Comparison of ENCODE assay signal across 8 cellular contexts in genomic region chr3:164080208-164080607, GRCh38.
"Had no signal": no experiment of that assay in that cellular context is flagged by ENCODE, and none has a peak within 500 bp of the region (broad histone marks: within the 10 kb centered on the region; RNA-seq: fewer than 3 reads in every experiment).

No MANE protein-coding gene starts in this region.

- H3K4me1 ChIP-seq: HAP-1 had no signal

- ATAC-seq: HCT116 had no signal

- H3K9me3 ChIP-seq: HAP-1 had no signal

- H3K27ac Mint-ChIP-seq: HFFc6, IgD-negative memory B cell had no signal

- H3K27me3 Mint-ChIP-seq: IgD-negative memory B cell had no signal

- H3K36me3 ChIP-seq: HAP-1 had no signal

- H3K4me3 Mint-ChIP-seq: HFFc6, IgD-negative memory B cell had no signal

- H3K36me3 Mint-ChIP-seq: IgD-negative memory B cell had no signal

- H3K4me3 ChIP-seq: HAP-1 had no signal

- DNase-seq: GOT3, H7, HFFc6, KG1 had no signal

- H3K4me1 Mint-ChIP-seq: IgD-negative memory B cell had no signal

- H3K27ac ChIP-seq: HL-60 had no signal
